In the genomic region with DNA sequence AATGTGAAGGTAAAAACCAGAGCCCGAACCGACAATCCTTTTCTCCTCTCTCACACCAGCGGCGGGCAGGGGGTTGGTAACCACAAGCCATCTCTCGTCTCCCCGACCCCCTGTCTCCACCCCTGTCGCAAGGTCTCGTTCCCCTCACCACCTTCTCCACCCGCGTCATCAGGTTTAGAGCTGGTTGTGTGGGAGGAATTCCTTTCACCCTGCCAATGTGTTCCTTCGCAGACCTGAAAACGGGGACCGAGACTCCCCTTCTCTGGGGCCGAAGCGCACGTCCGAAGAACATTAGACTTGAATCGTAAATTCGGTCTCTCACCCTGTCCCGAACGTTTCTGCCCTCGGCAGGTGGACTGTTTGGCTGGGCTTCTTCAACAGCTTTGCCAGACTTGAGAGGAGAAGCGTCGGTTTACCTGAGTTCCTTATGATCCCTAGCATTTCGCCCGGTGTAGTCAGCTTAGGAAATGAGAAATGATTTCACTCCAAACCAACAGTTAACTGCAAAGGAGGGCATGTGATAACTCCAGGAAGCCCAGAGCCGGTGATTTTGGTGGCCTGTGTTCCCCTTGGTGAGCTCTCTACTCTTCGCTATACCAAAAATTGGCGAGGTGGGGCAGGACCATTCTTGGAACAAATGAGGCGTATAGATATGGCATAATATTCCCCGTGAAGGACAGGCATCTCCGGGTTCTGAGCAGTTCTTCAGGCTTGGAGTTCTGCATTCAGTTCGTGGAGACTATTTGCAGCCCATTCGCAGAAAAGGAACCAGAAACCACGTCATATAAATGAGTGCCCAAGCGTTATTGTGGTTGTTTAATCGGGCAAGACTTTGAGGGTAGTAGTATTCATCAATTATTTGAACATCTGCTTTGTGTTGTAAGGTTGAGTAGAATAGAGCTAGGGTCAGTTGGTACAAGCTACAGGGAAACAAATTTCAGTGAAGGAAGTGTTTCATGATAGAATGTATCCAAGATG, we compare ENCODE assay signal across 8 cellular contexts. TPM values are rescaled to one million over a fixed set of nuclear protein-coding genes. Genes with fewer than 3 reads are reported as not detected.
DNase-seq lines count a peak whose midpoint lies in the region; ATAC-seq, FAIRE-seq and TF ChIP-seq lines count a peak whose summit lies in the region.

No MANE protein-coding gene starts in this region.

- H3K27me3 ChIP-seq in bronchial epithelial cell (ENCODE audit: control insufficient read depth, insufficient read depth, low read length) (no peaks in the 10 kb centered on the region), spleen (replicated peaks in 1 of 7) (no peaks in the 10 kb centered on the region)

- TF ChIP-seq CTCF in bronchial epithelial cell (IDR thresholded peaks at IDR 0.05; ENCODE audit: insufficient read depth, low read length, severe bottlenecking) (no peak), spleen (IDR thresholded peaks at IDR 0.05 in 8 of 11, conservative IDR thresholded peaks at IDR 0.05 in 3 of 11) (no peak)

- peak; percentile 41 for DNase-seq in CD1c-positive myeloid dendritic cell (ENCODE audit: extremely low spot score)
- peak; percentile 9 for DNase-seq in GM19238 (ENCODE audit: insufficient read length, low spot score)
- DNase-seq in SW480 (ENCODE audit: low spot score): peak; percentile 47
- peak; percentile 50 for DNase-seq in bronchial epithelial cell (ENCODE audit: low read depth)
- DNase-seq in islet precursor cell: peak; percentile 64
- no peak for DNase-seq in spleen
- no peak for DNase-seq in NCI-H1930 (lab: John Stamatoyannopoulos, UW)

- no peak for FAIRE-seq in bronchial epithelial cell (lab: Jason Lieb, UNC)

- peaks cover 6 to 30% (median 19%) of the 10 kb centered on the region in 6 donors for H3K4me1 ChIP-seq in spleen

- H3K4me3 ChIP-seq in bronchial epithelial cell (ENCODE audit: low read depth, low read length) (peak overlapping the region; percentile 65), spleen (peak overlapping the region; percentile 82 to 97 (median 94))

- H3K36me3 ChIP-seq in bronchial epithelial cell (ENCODE audit: control insufficient read depth, insufficient read depth, low read length) (peaks cover 1% of the 10 kb centered on the region), spleen (peaks cover 0 to 21% (median 13%) of the 10 kb centered on the region in 6 donors)

- no peak for TF ChIP-seq POLR2A in spleen (IDR thresholded peaks at IDR 0.05)

- no peaks in the 10 kb centered on the region for H3K9me3 ChIP-seq in spleen

- peak; percentile 14 for ATAC-seq in HG03432 (IDR thresholded peaks at IDR 0.05; ENCODE audit: unreplicated experiment)

- intact Hi-C loops in spleen (cut with DNase I; ENCODE audit: low total_unique reads): loop anchor here (10.0 kb wide), 2 partner anchors 95 kb away; partner anchors contain the start of gene PPP4R3B

- 1 to 2% (median 2%) methylated on average over 35 to 37 of the region's 37 CpGs for WGBS in spleen, 5 donors

- peak overlapping the region; percentile 1 to 95 (median 92) for H3K27ac ChIP-seq in spleen

RNA-seq across cellular contexts. Expression of gene CFAP36, which starts 0.7 kb away (rescaled TPM):
- total RNA-seq in bronchial epithelial cell: 12.4 and 24.1 TPM in 2 replicates
- total RNA-seq in spleen: 10 to 100 TPM in 5 of 7 donors, 1 to 10 TPM in 2; 6.7 to 21.7 (median 15.6) TPM
- 10 to 100 TPM; 23.8 to 34.8 (median 25.0) TPM for polyA plus RNA-seq in spleen

Comparison
In these comparisons a context has a peak if more than half of its experiments do, and no peak if none do; other contexts are left out.
1. DNase-seq: peak in CD1c-positive myeloid dendritic cell (single experiment), GM19238 (single experiment), SW480 (single experiment), bronchial epithelial cell (single experiment) and islet precursor cell (single experiment); none in spleen (single experiment) and NCI-H1930 (0 of 2).